8 cellular contexts compared by ENCODE assay signal in genomic region chr4:74109116-74109791, GRCh38. TPM values are rescaled to one million over a fixed set of nuclear protein-coding genes. Genes with fewer than 3 reads are reported as not detected.
DNase-seq lines count a peak whose midpoint lies in the region; ATAC-seq and TF ChIP-seq lines count a peak whose summit lies in the region.

No MANE protein-coding gene starts in this region.

- H3K27ac ChIP-seq in ACC112 (ENCODE audit: low read depth, low read length) (peak overlapping the region; percentile 100), dorsolateral prefrontal cortex (peak overlapping the region in 30 of 59 donors; percentile 0 to 63 (median 34)), mesendoderm (ENCODE audit: low read depth, low read length) (no peak overlapping the region)

- no peak overlapping the region for H3K4me2 ChIP-seq in mesendoderm (ENCODE audit: low read length)

- H2BK15ac ChIP-seq in mesendoderm (replicated peaks; ENCODE audit: low read depth): peak overlapping the region; percentile 11

- no peak overlapping the region for H2AFZ ChIP-seq in ACC112 (ENCODE audit: low read length, unreplicated experiment)

- H2AK5ac ChIP-seq in mesendoderm (ENCODE audit: low read length): peak overlapping the region; percentile 25

- H3K36me3 ChIP-seq in ACC112 (ENCODE audit: insufficient read depth, low read length) (no peaks in the 10 kb centered on the region), mesendoderm (ENCODE audit: control insufficient read depth, insufficient read depth, low read length) (no peaks in the 10 kb centered on the region)

- DNase-seq in MV-4-11 (lab: John Stamatoyannopoulos, UW): peak; percentile 77
- no peak for DNase-seq in dorsolateral prefrontal cortex
- DNase-seq in mesendoderm: peak; percentile 96
- no peak for DNase-seq in SHP77 treated with DMSO at 0.1 percent for 48 hours (lab: John Stamatoyannopoulos, UW)

- H3K23ac ChIP-seq in mesendoderm (ENCODE audit: low read length): no peak overlapping the region

- no peak overlapping the region for H3K56ac ChIP-seq in mesendoderm (ENCODE audit: low read length)

- peak overlapping the region; percentile 67 for H2BK120ac ChIP-seq in mesendoderm (ENCODE audit: low read depth, low read length)

- ATAC-seq in HG02973 (IDR thresholded peaks at IDR 0.05; ENCODE audit: unreplicated experiment) (no peak), GM19467 (IDR thresholded peaks at IDR 0.05; ENCODE audit: unreplicated experiment) (no peak), GM18870 (IDR thresholded peaks at IDR 0.05; ENCODE audit: unreplicated experiment) (no peak)

- no peak overlapping the region for H3K4ac ChIP-seq in mesendoderm (ENCODE audit: low read depth, low read length)

- no peak overlapping the region for H3K18ac ChIP-seq in mesendoderm (ENCODE audit: low read length)

- no peaks in the 10 kb centered on the region for H3K79me2 ChIP-seq in ACC112 (ENCODE audit: control insufficient read depth, insufficient read depth, low read length, unreplicated experiment)
- H3K79me2 ChIP-seq in mesendoderm (ENCODE audit: control insufficient read depth, insufficient read depth, low read length): no peaks in the 10 kb centered on the region

- peak overlapping the region; percentile 55 for H3K4me3 ChIP-seq in ACC112 (ENCODE audit: low read depth, low read length)
- no peak overlapping the region for H3K4me3 ChIP-seq in dorsolateral prefrontal cortex
- no peak overlapping the region for H3K4me3 ChIP-seq in mesendoderm (ENCODE audit: low read length)

- no peak overlapping the region for H4K5ac ChIP-seq in mesendoderm (ENCODE audit: low read length)

- no peaks in the 10 kb centered on the region for H3K27me3 ChIP-seq in ACC112 (ENCODE audit: insufficient read depth, low read length)
- no peaks in the 10 kb centered on the region for H3K27me3 ChIP-seq in dorsolateral prefrontal cortex
- H3K27me3 ChIP-seq in mesendoderm (ENCODE audit: insufficient read depth, low read length, poor library complexity): no peaks in the 10 kb centered on the region

- H4K8ac ChIP-seq in mesendoderm (ENCODE audit: low read depth, low read length): no peak overlapping the region

- peak overlapping the region; percentile 23 for H2BK5ac ChIP-seq in mesendoderm (ENCODE audit: low read length)

- H3K9ac ChIP-seq in mesendoderm (ENCODE audit: low read length): no peak overlapping the region

- no peak for TF ChIP-seq CTCF in dorsolateral prefrontal cortex (IDR thresholded peaks at IDR 0.05 in 54 of 56, conservative IDR thresholded peaks at IDR 0.05 in 2 of 56; ENCODE audit: low read depth in 1 of 56, partially characterized antibody in 56 of 56)

- intact Hi-C loops in dorsolateral prefrontal cortex (cut with DNase I): no loop called here

- H3K79me1 ChIP-seq in mesendoderm (ENCODE audit: low read length): no peaks in the 10 kb centered on the region

- WGBS in mesendoderm (ENCODE audit: extremely low coverage, insufficient coverage, low lambda C conversion rate): no CpG with 5 or more reads among the region's 3 CpGs

- H3K4me1 ChIP-seq in ACC112 (ENCODE audit: control insufficient read depth, insufficient read depth, low read length, unreplicated experiment) (peaks cover 87% of the 10 kb centered on the region), mesendoderm (ENCODE audit: control insufficient read depth, low read depth, low read length) (peaks cover 9% of the 10 kb centered on the region)

RNA-seq across cellular contexts. Expression of gene CXCL2, which starts 10.3 kb away (rescaled TPM):
- total RNA-seq in dorsolateral prefrontal cortex: 10 to 100 TPM in 12 of 120 experiments, 1 to 10 TPM in 96, under 1 TPM in 11, not detected in 1; 0.43 to 55.5 (median 2.9) TPM
- 0.38 TPM for polyA plus RNA-seq in mesendoderm (2013, experiment 1 of 2)
- 0.48 TPM for polyA plus RNA-seq in mesendoderm (2013, experiment 2 of 2)

RNA-seq across cellular contexts. Expression of gene MTHFD2L, which starts 48.7 kb away (rescaled TPM):
- 10 to 100 TPM; 16.0 to 36.6 (median 25.4) TPM for total RNA-seq in dorsolateral prefrontal cortex
- polyA plus RNA-seq in mesendoderm (2013, experiment 1 of 2): 9.4 TPM
- 9.9 TPM for polyA plus RNA-seq in mesendoderm (2013, experiment 2 of 2)

Comparison
In these comparisons a context has a peak if more than half of its experiments do, and no peak if none do; other contexts are left out.
1. DNase-seq: peak in MV-4-11 (single experiment) and mesendoderm (single experiment); none in dorsolateral prefrontal cortex (0 of 10) and SHP77 treated with DMSO at 0.1 percent for 48 hours (single experiment).